ENCODE assay signal across 2 cellular contexts in genomic region chr6:149771185-149771584, GRCh38.
TF ChIP-seq lines count a peak whose summit lies in the region.

No MANE protein-coding gene starts in this region.

TF ChIP-seq in IMR-90, 13 proteins besides CTCF, POLR2A, EP300 and RAD21:
- TF ChIP-seq MAFK (IDR thresholded peaks at IDR 0.05; ENCODE audit: low read depth, low read length): 0 out of 2 replicates have a peak, but pooled peaks have one; percentile 4
- TF ChIP-seq CEBPB (IDR thresholded peaks at IDR 0.05; ENCODE audit: low read depth, low read length): no peak

TF ChIP-seq in K562, 482 proteins besides CTCF, POLR2A, EP300 and RAD21:
- TF ChIP-seq MXI1 (IDR thresholded peaks at IDR 0.05; ENCODE audit: low read depth, low read length) (no peak), NCOA4 (IDR thresholded peaks at IDR 0.05; ENCODE audit: partially characterized antibody) (no peak), ASH1L (IDR thresholded peaks at IDR 0.05; ENCODE audit: borderline replicate concordance, low read depth, partially characterized antibody) (no peak), ZNF316 (IDR thresholded peaks at IDR 0.05) (peak; percentile 78), ZNF324 (CRISPR knock-in tag; IDR thresholded peaks at IDR 0.05) (no peak), C11orf30 (IDR thresholded peaks at IDR 0.05; ENCODE audit: low read depth) (peak; percentile 51; the same call in 1 of the 2 replicates), MAX (CRISPR knock-in tag; IDR thresholded peaks at IDR 0.05) (no peak), SRSF3 (IDR thresholded peaks at IDR 0.05; ENCODE audit: insufficient read depth, low read length) (no peak), BACH1 (tag; IDR thresholded peaks at IDR 0.05) (peak; percentile 45; the same call in 1 of the 2 replicates), U2AF2 (optimal IDR thresholded peaks at IDR 0.05; ENCODE audit: low read depth, low read length) (no peak), EP400 (IDR thresholded peaks at IDR 0.05) (no peak), NFE2 (IDR thresholded peaks at IDR 0.05; ENCODE audit: low read depth) (no peak), SMARCB1 (IDR thresholded peaks at IDR 0.05; ENCODE audit: insufficient read length, low read depth) (no peak), TBP (optimal IDR thresholded peaks at IDR 0.05; ENCODE audit: low read depth, low read length) (no peak), ZNF830 (CRISPR knock-in tag; IDR thresholded peaks at IDR 0.05) (no peak), TFAM (CRISPR knock-in tag; conservative IDR thresholded peaks at IDR 0.05) (no peak), TCF7L2 (IDR thresholded peaks at IDR 0.05; ENCODE audit: low read depth, low read length) (no peak), NFYB (IDR thresholded peaks at IDR 0.05; ENCODE audit: extremely low read depth, insufficient read length) (no peak), ZNF583 (CRISPR knock-in tag; IDR thresholded peaks at IDR 0.05) (no peak), FOXA3 (CRISPR knock-in tag; conservative IDR thresholded peaks at IDR 0.05 in 1 of 2, IDR thresholded peaks at IDR 0.05 in 1 of 2) (no peak), KAT7 (CRISPR knock-in tag; IDR thresholded peaks at IDR 0.05; ENCODE audit: borderline replicate concordance) (no peak), FUS (optimal IDR thresholded peaks at IDR 0.05; ENCODE audit: low read depth, low read length) (no peak), JUND (IDR thresholded peaks at IDR 0.05; ENCODE audit: borderline replicate concordance, low read depth, low read length) (no peak), JUND (tag; IDR thresholded peaks at IDR 0.05; ENCODE audit: borderline replicate concordance, low read depth, low read length) (no peak), MAFG (tag; conservative IDR thresholded peaks at IDR 0.05) (peak; percentile 21; the same call in 1 of the 2 replicates), ARHGAP35 (IDR thresholded peaks at IDR 0.05; ENCODE audit: partially characterized antibody) (no peak), ZNF212 (CRISPR knock-in tag; IDR thresholded peaks at IDR 0.05) (no peak), ZNF24 (IDR thresholded peaks at IDR 0.05) (no peak), SNAPC5 (CRISPR knock-in tag; IDR thresholded peaks at IDR 0.05) (no peak)
TF ChIP-seq in K562: peak in this region for 4.
